ENCODE assay signal across 1 cellular context in genomic region chr1:234490789-234491479, GRCh38.
TF ChIP-seq lines count a peak whose summit lies in the region.

No MANE protein-coding gene starts in this region.

TF ChIP-seq in K562, 482 proteins besides CTCF, POLR2A, EP300 and RAD21 (continued from another document and continues in another):
- TF ChIP-seq AFF1 (IDR thresholded peaks at IDR 0.05; ENCODE audit: low read depth in 1 of 2, partially characterized antibody in 2 of 2), result peak; percentile 78 to 93
- TF ChIP-seq MGA (IDR thresholded peaks at IDR 0.05), result peak; percentile 41
- no peak; the same call in 1 of the 2 replicates for TF ChIP-seq ZNF316 (IDR thresholded peaks at IDR 0.05)
- TF ChIP-seq ZNF551 (CRISPR knock-in tag; IDR thresholded peaks at IDR 0.05), result no peak
- no peak for TF ChIP-seq CEBPZ (IDR thresholded peaks at IDR 0.05; ENCODE audit: borderline replicate concordance, low read depth, low read length)
- TF ChIP-seq SAFB2 (IDR thresholded peaks at IDR 0.05; ENCODE audit: borderline replicate concordance, low read depth, low read length, severe bottlenecking), result no peak
- TF ChIP-seq POLR3G (IDR thresholded peaks at IDR 0.05; ENCODE audit: extremely low read depth, insufficient read length, insufficient replicate concordance), result no peak
- TF ChIP-seq ZEB2 (IDR thresholded peaks at IDR 0.05), result peak; percentile 96
- TF ChIP-seq TRIM24 (IDR thresholded peaks at IDR 0.05), result peak; percentile 91 to 93
- TF ChIP-seq DDX20 (tag; IDR thresholded peaks at IDR 0.05; ENCODE audit: low read depth), result peak; percentile 54
- TF ChIP-seq SMARCA4 (IDR thresholded peaks at IDR 0.05), result peak; percentile 99
- no peak for TF ChIP-seq HDAC8 (tag; IDR thresholded peaks at IDR 0.05)
- peak; percentile 11; the same call in 1 of the 2 replicates for TF ChIP-seq MAFF (IDR thresholded peaks at IDR 0.05; ENCODE audit: low read length)
- no peak for TF ChIP-seq USF2 (CRISPR knock-in tag; IDR thresholded peaks at IDR 0.05)
- peak; percentile 86 for TF ChIP-seq DIDO1 (tag; IDR thresholded peaks at IDR 0.05; ENCODE audit: low read depth)
- TF ChIP-seq POLR2AphosphoS2 (IDR thresholded peaks at IDR 0.05; ENCODE audit: low read length), result no peak
- TF ChIP-seq ARID2 (IDR thresholded peaks at IDR 0.05), result peak; percentile 68; the same call in 1 of the 2 replicates
- no peak for TF ChIP-seq NFE2 (IDR thresholded peaks at IDR 0.05; ENCODE audit: low read depth)
- no peak for TF ChIP-seq ZNF133 (CRISPR knock-in tag; IDR thresholded peaks at IDR 0.05)
- peak; percentile 91 for TF ChIP-seq TAL1 (IDR thresholded peaks at IDR 0.05)
- 0 out of 4 replicates have a peak, but pooled peaks of 1 of the 2 experiments have one; percentile 55 for TF ChIP-seq ZMIZ1 (IDR thresholded peaks at IDR 0.05; ENCODE audit: low read depth in 2 of 2, low read length in 2 of 2)
- no peak for TF ChIP-seq HMG20A (CRISPR knock-in tag; conservative IDR thresholded peaks at IDR 0.05)
- TF ChIP-seq MCM7 (IDR thresholded peaks at IDR 0.05), result peak in 1 of 2 experiments; percentile 46; a peak in 1 of 4 replicates
- no peak for TF ChIP-seq MXI1 (IDR thresholded peaks at IDR 0.05; ENCODE audit: low read depth, low read length)
- TF ChIP-seq GATAD2A (IDR thresholded peaks at IDR 0.05), result peak; percentile 100
- TF ChIP-seq ASH1L (IDR thresholded peaks at IDR 0.05; ENCODE audit: borderline replicate concordance, low read depth, partially characterized antibody), result no peak
- peak; percentile 98 for TF ChIP-seq CTBP1 (IDR thresholded peaks at IDR 0.05; ENCODE audit: borderline replicate concordance)
- no peak for TF ChIP-seq CHCHD3 (CRISPR knock-in tag; IDR thresholded peaks at IDR 0.05)
- no peak for TF ChIP-seq ZNF224 (CRISPR knock-in tag; IDR thresholded peaks at IDR 0.05)
- TF ChIP-seq CBX8 (IDR thresholded peaks at IDR 0.05; ENCODE audit: borderline replicate concordance, extremely low read depth, low read depth, low read length, poor library complexity, severe bottlenecking), result no peak
- TF ChIP-seq SRSF1 (IDR thresholded peaks at IDR 0.05; ENCODE audit: low read depth, low read length), result no peak
- TF ChIP-seq MAFG (tag; conservative IDR thresholded peaks at IDR 0.05), result peak; percentile 34; the same call in 1 of the 2 replicates
- TF ChIP-seq XRCC5 (IDR thresholded peaks at IDR 0.05; ENCODE audit: low read depth, low read length), result no peak
- TF ChIP-seq HBP1 (CRISPR knock-in tag; IDR thresholded peaks at IDR 0.05), result peak; percentile 97
- TF ChIP-seq HLTF (IDR thresholded peaks at IDR 0.05), result peak; percentile 98
- peak; percentile 36; the same call in 1 of the 2 replicates for TF ChIP-seq EGR1 (conservative IDR thresholded peaks at IDR 0.05)
